16 cellular contexts compared by ENCODE assay signal in genomic region chr2:238868067-238868524, GRCh38. TPM values are rescaled to one million over a fixed set of nuclear protein-coding genes. Genes with fewer than 3 reads are reported as not detected.
DNase-seq lines count a peak whose midpoint lies in the region; ATAC-seq and TF ChIP-seq lines count a peak whose summit lies in the region.
"Had no signal": no experiment of that assay in that cellular context is flagged by ENCODE, and none has a peak within 500 bp of the region (broad histone marks: within the 10 kb centered on the region; RNA-seq: fewer than 3 reads in every experiment).

No MANE protein-coding gene starts in this region.

- peaks cover 63% of the 10 kb centered on the region for H3K4me1 ChIP-seq in Panc1 (ENCODE audit: control insufficient read depth, insufficient read depth, low read length)
- H3K4me1 ChIP-seq: BE2C had no signal

- in situ Hi-C loops in Panc1 (cut with HindIII; ENCODE audit: low pct_unique_long_range_greater_than_20kb, low sequenced_read_pairs): no loop called here

- peak overlapping the region; percentile 64 for H3K27ac ChIP-seq in Panc1 (ENCODE audit: low read length)
- H3K27ac ChIP-seq: WERI-Rb-1 had no signal

- no peak overlapping the region for H3K4me3 ChIP-seq in Panc1 (ENCODE audit: low read depth in 2 of 2, low read length in 2 of 2)
- no peak overlapping the region for H3K4me3 ChIP-seq in fibroblast of pulmonary artery (replicated peaks; ENCODE audit: low read depth, low read length)
- H3K4me3 ChIP-seq: smooth muscle cell had no signal

- H3K27me3 ChIP-seq in Panc1 (ENCODE audit: control insufficient read depth, insufficient read depth, low read length): no peaks in the 10 kb centered on the region
- H3K27me3 ChIP-seq: BE2C had no signal

- no peaks in the 10 kb centered on the region for H3K9me3 ChIP-seq in Panc1 (ENCODE audit: control insufficient read depth, insufficient read depth, low read depth, low read length)
- H3K9me3 ChIP-seq: BE2C had no signal

- TF ChIP-seq CTCF in Panc1 (IDR thresholded peaks at IDR 0.05) (no peak), fibroblast of pulmonary artery (IDR thresholded peaks at IDR 0.05; ENCODE audit: low read length, missing control alignments) (no peak)

- H3K36me3 ChIP-seq in Panc1 (ENCODE audit: control insufficient read depth, insufficient read depth, low read length): no peaks in the 10 kb centered on the region
- H3K36me3 ChIP-seq: BE2C, WERI-Rb-1 had no signal

- intact Hi-C loops in Panc1 (cut with micrococcal nuclease; ENCODE audit: unreplicated experiment): no loop called here
- intact Hi-C loops in sciatic nerve (cut with DNase I): no loop called here

- no TSS peak for BruUV-seq in Panc1 (replicated peaks; lab: Mats Ljungman, UMichigan)

- peak; percentile 68 for DNase-seq in AG08396 (ENCODE audit: low spot score)
- no peak for DNase-seq in Panc1 (ENCODE audit: low read depth, low spot score)
- DNase-seq in fibroblast of pulmonary artery (ENCODE audit: low read depth): peak; percentile 30
- peak; percentile 54 for DNase-seq in sciatic nerve (ENCODE audit: low spot score)
- no peak for DNase-seq in activated CD4-positive, alpha-beta T cell treated with anti-CD3 and anti-CD28 coated beads for 1 hour
- no peak for DNase-seq in middle frontal gyrus (ENCODE audit: extremely low spot score, low spot score)
- DNase-seq: activated CD8-positive, alpha-beta memory T cell treated with anti-CD3 and anti-CD28 coated beads, Interleukin-2, amount 10 ng/mL, durations not matched to agents 7 days and 5 days; activated naive CD4-positive, alpha-beta T cell; BE2C; left ventricle myocardium superior; MV-4-11; WERI-Rb-1 had no signal

- POLR2A ChIA-PET in Panc1 (lab: Charles Lee): no interaction called here

- CTCF ChIA-PET in Panc1 (lab: Charles Lee): interaction anchor here (0.7 kb wide), 1 partner anchor 271 kb away, joined by 6 read pairs; no protein-coding TSS in a partner anchor

- ATAC-seq in Panc1 (no peak), sciatic nerve (no peak), GM18909 (IDR thresholded peaks at IDR 0.05; ENCODE audit: poor library complexity, unreplicated experiment) (no peak), HG02623 (IDR thresholded peaks at IDR 0.05; ENCODE audit: unreplicated experiment) (no peak)
- ATAC-seq: activated CD8-positive, alpha-beta memory T cell treated with anti-CD3 and anti-CD28 coated beads, Interleukin-2, amount 10 ng/mL, durations not matched to agents 7 days and 5 days; left ventricle myocardium superior had no signal

RNA-seq across cellular contexts. Expression of gene TWIST2, which starts 20.2 kb away (rescaled TPM):
- total RNA-seq in Panc1 (2021; ENCODE audit: unreplicated experiment): 4.2 TPM
- polyA plus RNA-seq in Panc1 (2012; ENCODE audit: insufficient read length): 6.5 TPM
- total RNA-seq in sciatic nerve: 13.6 TPM
- total RNA-seq: activated CD8-positive, alpha-beta memory T cell treated with anti-CD3 and anti-CD28 coated beads, Interleukin-2, amount 10 ng/mL, durations not matched to agents 7 days and 5 days had no signal
- polyA plus RNA-seq: neural cell had no signal

Comparison
In these comparisons a context has a peak if more than half of its experiments do, and no peak if none do; other contexts are left out.
1. DNase-seq: peak in AG08396 (single experiment), fibroblast of pulmonary artery (single experiment) and sciatic nerve (single experiment); none in Panc1 (single experiment), activated CD4-positive, alpha-beta T cell treated with anti-CD3 and anti-CD28 coated beads for 1 hour (single experiment) and middle frontal gyrus (single experiment).